In the genomic region with DNA sequence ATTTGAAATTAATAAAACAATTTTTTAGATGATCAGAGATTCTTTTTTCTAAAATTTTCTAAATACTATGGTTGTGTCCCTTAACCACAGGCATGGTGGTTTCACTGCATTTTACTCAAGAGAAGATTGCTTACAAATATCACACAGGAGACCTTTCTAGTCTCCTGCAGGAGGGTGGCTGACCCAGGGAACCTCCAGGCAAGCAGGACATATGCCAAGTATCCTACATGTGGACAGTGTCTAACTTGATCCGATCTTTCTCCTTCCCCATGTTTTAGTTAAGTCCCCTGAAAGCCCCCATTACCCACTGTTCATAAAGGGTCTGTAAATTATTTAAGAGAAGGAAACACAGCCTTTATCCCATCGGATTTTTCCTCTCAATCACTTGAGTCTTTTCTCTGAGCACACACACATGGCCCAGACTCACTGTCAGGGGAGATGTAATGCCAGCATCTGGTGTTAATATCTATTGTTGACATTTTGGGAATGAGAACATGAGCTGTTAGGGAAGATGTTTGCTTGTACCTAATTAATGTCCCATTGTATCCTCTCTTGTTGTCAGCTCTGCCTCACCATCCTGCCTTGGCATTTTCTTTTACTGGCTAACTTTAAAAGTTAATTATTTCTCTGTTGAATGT, we compare ENCODE assay signal across 23 cellular contexts.
DNase-seq lines count a peak whose midpoint lies in the region; ATAC-seq and TF ChIP-seq lines count a peak whose summit lies in the region.
"Had no signal": no experiment of that assay in that cellular context is flagged by ENCODE, and none has a peak within 500 bp of the region (broad histone marks: within the 10 kb centered on the region; RNA-seq: fewer than 3 reads in every experiment).

No MANE protein-coding gene starts in this region.

- no peak overlapping the region for H3K27ac Mint-ChIP-seq in activated T-helper 17 cell treated with anti-CD3 and anti-CD28 coated beads, Interleukin-2, amount 50 U/mL, for 72 hours
- H3K27ac Mint-ChIP-seq: activated naive CD4-positive, alpha-beta T cell treated with anti-CD3 and anti-CD28 coated beads, Interleukin-2, amount 50 U/mL, for 72 hours; activated T-cell treated with anti-CD3 and anti-CD28 coated beads, Interleukin-2, amount 50 U/mL, for 72 hours; memory B cell; stimulated activated naive CD8-positive, alpha-beta T cell treated with anti-CD3 and anti-CD28 coated beads, Interleukin-15, Interleukin-2, amounts not matched to agents 100 ng/mL and 50 ng/mL, for 24 hours; T-helper 2 cell treated with Interferon-gamma antibody and Interleukin-4, amounts not matched to agents 5 μg/mL and 100 μg/mL, for 36 hours had no signal

- H3K36me3 ChIP-seq in adipocyte (ENCODE audit: control insufficient read depth, insufficient read depth, low read length, severe bottlenecking) (no peaks in the 10 kb centered on the region), muscle layer of duodenum (ENCODE audit: control insufficient read depth in 1 of 2, insufficient read depth in 2 of 2, low read length in 2 of 2) (no peaks in the 10 kb centered on the region), vagina (no peaks in the 10 kb centered on the region)
- H3K36me3 ChIP-seq: SJCRH30 had no signal

- H3K4me3 ChIP-seq in adipocyte (ENCODE audit: low read length) (no peak overlapping the region), muscle layer of duodenum (ENCODE audit: low read depth in 1 of 2, low read length in 2 of 2) (no peak overlapping the region), vagina (no peak overlapping the region)
- H3K4me3 ChIP-seq: SJCRH30 had no signal

- peak overlapping the region; percentile 41 for H3K27ac ChIP-seq in muscle layer of duodenum (ENCODE audit: low read length)
- no peak overlapping the region for H3K27ac ChIP-seq in vagina
- H3K27ac ChIP-seq: SJCRH30 had no signal

- intact Hi-C loops in vagina (cut with DNase I) = no loop called here

- no peak for ATAC-seq in esophagus mucosa
- no peak for ATAC-seq in activated T-helper 17 cell treated with anti-CD3 and anti-CD28 coated beads, Interleukin-2, amount 50 U/mL, for 72 hours (replicated peaks)
- ATAC-seq: activated naive CD4-positive, alpha-beta T cell treated with anti-CD3 and anti-CD28 coated beads, Interleukin-2, amount 50 U/mL, for 72 hours; activated T-cell treated with anti-CD3 and anti-CD28 coated beads, Interleukin-2, amount 50 U/mL, for 72 hours; PC-3 had no signal

- H3K4me1 ChIP-seq in adipocyte (ENCODE audit: control insufficient read depth, insufficient read depth, low read length) (peaks cover 28% of the 10 kb centered on the region), muscle layer of duodenum (ENCODE audit: control insufficient read depth in 1 of 2, insufficient read depth in 2 of 2, low read length in 2 of 2) (peaks cover 8 to 25% of the 10 kb centered on the region in 2 donors), vagina (peaks cover 31% of the 10 kb centered on the region)

- no peaks in the 10 kb centered on the region for H3K9me3 Mint-ChIP-seq in activated T-helper 17 cell treated with anti-CD3 and anti-CD28 coated beads, Interleukin-2, amount 50 U/mL, for 72 hours
- H3K9me3 Mint-ChIP-seq: activated naive CD4-positive, alpha-beta T cell treated with anti-CD3 and anti-CD28 coated beads, Interleukin-2, amount 50 U/mL, for 72 hours; memory B cell; neural crest cell had no signal

- no peaks in the 10 kb centered on the region for H3K36me3 Mint-ChIP-seq in activated T-helper 17 cell treated with anti-CD3 and anti-CD28 coated beads, Interleukin-2, amount 50 U/mL, for 72 hours (ENCODE audit: low read depth)
- H3K36me3 Mint-ChIP-seq: activated naive CD4-positive, alpha-beta T cell treated with anti-CD3 and anti-CD28 coated beads, Interleukin-2, amount 50 U/mL, for 72 hours had no signal

- H3K9ac ChIP-seq in adipocyte (ENCODE audit: low read length) = no peak overlapping the region

- H3K27me3 Mint-ChIP-seq in activated T-helper 17 cell treated with anti-CD3 and anti-CD28 coated beads, Interleukin-2, amount 50 U/mL, for 72 hours = no peaks in the 10 kb centered on the region
- H3K27me3 Mint-ChIP-seq: memory B cell; stimulated activated naive CD8-positive, alpha-beta T cell treated with anti-CD3 and anti-CD28 coated beads, Interleukin-15, Interleukin-2, amounts not matched to agents 100 ng/mL and 50 ng/mL, for 24 hours had no signal

- H3K27me3 ChIP-seq in adipocyte (replicated peaks; ENCODE audit: control insufficient read depth, insufficient read depth, low read length) = no peaks in the 10 kb centered on the region
- H3K27me3 ChIP-seq in muscle layer of duodenum (ENCODE audit: low read depth, low read length) = no peaks in the 10 kb centered on the region
- H3K27me3 ChIP-seq in vagina = no peaks in the 10 kb centered on the region
- H3K27me3 ChIP-seq: SJCRH30 had no signal

- DNase-seq in GM03348 (ENCODE audit: low spot score) (peak; percentile 52), NCI-H2171 treated with DMSO at 0.1 percent for 48 hours (lab: John Stamatoyannopoulos, UW) (peak; percentile 87), adipocyte (ENCODE audit: low read depth) (peak; percentile 49), cerebellar cortex (ENCODE audit: low spot score) (no peak), vagina (ENCODE audit: extremely low spot score in 2 of 2) (no peak)
- DNase-seq: activated CD8-positive, alpha-beta memory T cell treated with anti-CD3 and anti-CD28 coated beads for 24 hours; activated T-cell treated with anti-CD3 and anti-CD28 coated beads, Interleukin-2, amount 50 U/mL, for 72 hours; Calu3; effector memory CD4-positive, alpha-beta T cell; H7; Kasumi-1; NCI-H1417 treated with DMSO at 0.1 percent for 48 hours; PC-3; SJCRH30; trophoblast cell had no signal

- peaks cover 6% of the 10 kb centered on the region for H3K4me1 Mint-ChIP-seq in activated T-helper 17 cell treated with anti-CD3 and anti-CD28 coated beads, Interleukin-2, amount 50 U/mL, for 72 hours

- TF ChIP-seq POLR2A in vagina (IDR thresholded peaks at IDR 0.05) = no peak

- no peak for TF ChIP-seq CTCF in vagina (IDR thresholded peaks at IDR 0.05)

- no peaks in the 10 kb centered on the region for H3K9me3 ChIP-seq in adipocyte (ENCODE audit: control insufficient read depth, low read length)
- H3K9me3 ChIP-seq in muscle layer of duodenum (ENCODE audit: control insufficient read depth in 1 of 2, low read length in 2 of 2) = no peaks in the 10 kb centered on the region
- no peaks in the 10 kb centered on the region for H3K9me3 ChIP-seq in vagina
- H3K9me3 ChIP-seq: SJCRH30 had no signal

- no peak overlapping the region for H3K4me3 Mint-ChIP-seq in activated T-helper 17 cell treated with anti-CD3 and anti-CD28 coated beads, Interleukin-2, amount 50 U/mL, for 72 hours
- H3K4me3 Mint-ChIP-seq: activated T-cell treated with anti-CD3 and anti-CD28 coated beads, Interleukin-2, amount 50 U/mL, for 72 hours; memory B cell; neural crest cell; stimulated activated naive CD8-positive, alpha-beta T cell treated with anti-CD3 and anti-CD28 coated beads, Interleukin-15, Interleukin-2, amounts not matched to agents 100 ng/mL and 50 ng/mL, for 24 hours; T-helper 2 cell treated with Interferon-gamma antibody and Interleukin-4, amounts not matched to agents 5 μg/mL and 100 μg/mL, for 36 hours had no signal

Comparison
In these comparisons a context has a peak if more than half of its experiments do, and no peak if none do; other contexts are left out.
1. DNase-seq: peak in GM03348 (single experiment), NCI-H2171 treated with DMSO at 0.1 percent for 48 hours (single experiment) and adipocyte (single experiment); none in cerebellar cortex (single experiment) and vagina (0 of 2).